ENCODE assay signal across 15 cellular contexts in genomic region chr13:109880371-109881346, GRCh38.
A peak's percentile ranks its signal among the peaks of the same experiment; 100 is the strongest.
DNase-seq lines count a peak whose midpoint lies in the region; TF ChIP-seq lines count a peak whose summit lies in the region.
"Had no signal": no experiment of that assay in that cellular context is flagged by ENCODE, and none has a peak within 500 bp of the region (broad histone marks: within the 10 kb centered on the region; RNA-seq: fewer than 3 reads in every experiment).

No MANE protein-coding gene starts in this region.

- no peaks in the 10 kb centered on the region for H3K27me3 ChIP-seq in BLaER1
- no peaks in the 10 kb centered on the region for H3K27me3 ChIP-seq in esophagus muscularis mucosa
- H3K27me3 ChIP-seq in neuronal stem cell (ENCODE audit: control insufficient read depth in 3 of 3, insufficient read depth in 3 of 3, low read depth in 1 of 3, low read length in 3 of 3), result no peaks in the 10 kb centered on the region

- no peaks in the 10 kb centered on the region for H3K9me2 ChIP-seq in OCI-LY7 (ENCODE audit: insufficient read depth, low read length)

- peak overlapping the region; percentile 65 for H3K14ac ChIP-seq in neuronal stem cell (ENCODE audit: low read length)

- intact Hi-C loops in esophagus muscularis mucosa (cut with DNase I), result no loop called here
- intact Hi-C loops in OCI-LY7 (cut with micrococcal nuclease; ENCODE audit: unreplicated experiment), result no loop called here

- H2BK12ac ChIP-seq in neuronal stem cell (ENCODE audit: low read length), result no peak overlapping the region

- peak overlapping the region; percentile 37 for H3K4me2 ChIP-seq in BLaER1
- H3K4me2 ChIP-seq in neuronal stem cell (ENCODE audit: insufficient read depth, low read length, poor library complexity, severe bottlenecking), result no peak overlapping the region
- no peak overlapping the region for H3K4me2 ChIP-seq in OCI-LY7 (ENCODE audit: low read length)
- H3K4me2 ChIP-seq: GM23338 had no signal

- no peak overlapping the region for H2AFZ ChIP-seq in neuronal stem cell (ENCODE audit: low read length)
- no peak overlapping the region for H2AFZ ChIP-seq in OCI-LY7 (ENCODE audit: low read length)
- H2AFZ ChIP-seq: GM23338 had no signal

- H4K91ac ChIP-seq in neuronal stem cell (ENCODE audit: low read depth, low read length, poor library complexity), result no peak overlapping the region

- H2BK120ac ChIP-seq in neuronal stem cell (ENCODE audit: low read depth, low read length), result no peak overlapping the region

- POLR2A ChIA-PET in OCI-LY7 (lab: Charles Lee), result no interaction called here

- no peak overlapping the region for H4K8ac ChIP-seq in neuronal stem cell (ENCODE audit: low read depth, low read length)

- H3K23ac ChIP-seq in neuronal stem cell (ENCODE audit: low read depth, low read length, poor library complexity), result peak overlapping the region; percentile 35

- no peak overlapping the region for H3K4me3 ChIP-seq in BLaER1
- no peak overlapping the region for H3K4me3 ChIP-seq in esophagus muscularis mucosa
- no peak overlapping the region for H3K4me3 ChIP-seq in neuronal stem cell (ENCODE audit: low read length in 2 of 2)
- H3K4me3 ChIP-seq in OCI-LY7 (ENCODE audit: low read depth, low read length, poor library complexity, severe bottlenecking), result no peak overlapping the region
- H3K4me3 ChIP-seq: GM23338 had no signal

- no peak overlapping the region for H2AK5ac ChIP-seq in neuronal stem cell (ENCODE audit: low read depth, low read length)

- no peak overlapping the region for H3K9ac ChIP-seq in BLaER1
- H3K9ac ChIP-seq in neuronal stem cell (ENCODE audit: low read depth, low read length, poor library complexity), result peak overlapping the region; percentile 38

- no peak overlapping the region for H3K4ac ChIP-seq in neuronal stem cell (ENCODE audit: low read length)

- H3K4me1 ChIP-seq in BLaER1 (peaks cover 61% of the 10 kb centered on the region), esophagus muscularis mucosa (peaks cover 1 to 8% (median 6%) of the 10 kb centered on the region in 4 donors), neuronal stem cell (ENCODE audit: control insufficient read depth in 2 of 2, insufficient read depth in 1 of 2, low read depth in 1 of 2, low read length in 2 of 2) (no peaks in the 10 kb centered on the region), OCI-LY7 (ENCODE audit: insufficient read depth, low read length, poor library complexity, severe bottlenecking) (no peaks in the 10 kb centered on the region)
- H3K4me1 ChIP-seq: BE2C, Caco-2 had no signal

- CTCF ChIA-PET in OCI-LY7 (lab: Charles Lee; ENCODE audit: unreplicated experiment), result no interaction called here

- no peak for TF ChIP-seq EP300 in esophagus muscularis mucosa (IDR thresholded peaks at IDR 0.05)

- no peaks in the 10 kb centered on the region for H3K79me2 ChIP-seq in OCI-LY7 (ENCODE audit: insufficient read depth, low read depth, low read length)

- no peak overlapping the region for H2BK5ac ChIP-seq in neuronal stem cell (ENCODE audit: low read length)

- 0 out of 2 replicates have a peak overlapping the region, but pooled peaks have one; percentile 4 for H3K27ac ChIP-seq in BLaER1
- no peak overlapping the region for H3K27ac ChIP-seq in esophagus muscularis mucosa (replicated peaks in 1 of 4)
- no peak overlapping the region for H3K27ac ChIP-seq in neuronal stem cell (replicated peaks; ENCODE audit: low read length)
- no peak overlapping the region for H3K27ac ChIP-seq in OCI-LY7 (ENCODE audit: low read depth, low read length, poor library complexity, severe bottlenecking)
- H3K27ac ChIP-seq: HL-60 had no signal

- no peaks in the 10 kb centered on the region for H3K79me1 ChIP-seq in neuronal stem cell (ENCODE audit: low read depth, low read length)

- DNase-seq in NCI-H146 (lab: John Stamatoyannopoulos, UW) (peak; percentile 80), esophagus muscularis mucosa (ENCODE audit: extremely low spot score) (peak; percentile 60), neuronal stem cell (ENCODE audit: low spot score) (no peak), OCI-LY7 (ENCODE audit: low spot score) (no peak), NCI-H226 (no peak)
- DNase-seq in effector CD4-positive, alpha-beta T cell, result no peak
- DNase-seq: BE2C; Caco-2; CD8-positive, alpha-beta T cell; DMS53; GF-D8; H7 had no signal

- H3K18ac ChIP-seq in neuronal stem cell (ENCODE audit: low read length), result peak overlapping the region; percentile 30

- no TSS peak for BruUV-seq in OCI-LY7 (replicated peaks; lab: Mats Ljungman, UMichigan)

- H4K20me1 ChIP-seq in BLaER1 (no peaks in the 10 kb centered on the region), OCI-LY7 (ENCODE audit: insufficient read depth, low read length) (no peaks in the 10 kb centered on the region)

- WGBS in esophagus muscularis mucosa, result 70% methylated on average over 33 of the region's 35 CpGs
- no CpG with 5 or more reads among the region's 35 CpGs for WGBS in neuronal stem cell (ENCODE audit: extremely low coverage in 2 of 2, insufficient read length in 2 of 2, insufficient replicate concordance in 1 of 2), 2 donors

- H2BK15ac ChIP-seq in neuronal stem cell (ENCODE audit: low read length), result no peak overlapping the region

- TF ChIP-seq POLR2A in esophagus muscularis mucosa (IDR thresholded peaks at IDR 0.05; ENCODE audit: low read depth), result no peak

- H3K36me3 ChIP-seq in BLaER1 (no peaks in the 10 kb centered on the region), esophagus muscularis mucosa (no peaks in the 10 kb centered on the region), neuronal stem cell (replicated peaks in 1 of 2; ENCODE audit: control insufficient read depth in 2 of 2, insufficient read depth in 2 of 2, low read length in 2 of 2) (no peaks in the 10 kb centered on the region), OCI-LY7 (ENCODE audit: insufficient read depth, low read length) (no peaks in the 10 kb centered on the region)
- H3K36me3 ChIP-seq: BE2C had no signal

- H3K9me3 ChIP-seq in BLaER1 (no peaks in the 10 kb centered on the region), esophagus muscularis mucosa (no peaks in the 10 kb centered on the region), neuronal stem cell (replicated peaks in 1 of 2; ENCODE audit: control insufficient read depth in 2 of 2, insufficient read depth in 1 of 2, low read depth in 1 of 2, low read length in 2 of 2) (peaks cover 0 to 2% of the 10 kb centered on the region in 2 donors), OCI-LY7 (ENCODE audit: low read length) (no peaks in the 10 kb centered on the region)
- H3K9me3 ChIP-seq: BE2C, Caco-2 had no signal

- TF ChIP-seq CTCF in esophagus muscularis mucosa (IDR thresholded peaks at IDR 0.05) (no peak), OCI-LY7 (conservative IDR thresholded peaks at IDR 0.05; ENCODE audit: low read length) (no peak)

Comparison
In these comparisons a context has a peak if more than half of its experiments do, and no peak if none do; other contexts are left out.
1. DNase-seq: peak in NCI-H146 (single experiment) and esophagus muscularis mucosa (single experiment); none in neuronal stem cell (single experiment), OCI-LY7 (single experiment), effector CD4-positive, alpha-beta T cell (single experiment) and NCI-H226 (single experiment).